1 cellular context compared by ENCODE assay signal in the genomic region with DNA sequence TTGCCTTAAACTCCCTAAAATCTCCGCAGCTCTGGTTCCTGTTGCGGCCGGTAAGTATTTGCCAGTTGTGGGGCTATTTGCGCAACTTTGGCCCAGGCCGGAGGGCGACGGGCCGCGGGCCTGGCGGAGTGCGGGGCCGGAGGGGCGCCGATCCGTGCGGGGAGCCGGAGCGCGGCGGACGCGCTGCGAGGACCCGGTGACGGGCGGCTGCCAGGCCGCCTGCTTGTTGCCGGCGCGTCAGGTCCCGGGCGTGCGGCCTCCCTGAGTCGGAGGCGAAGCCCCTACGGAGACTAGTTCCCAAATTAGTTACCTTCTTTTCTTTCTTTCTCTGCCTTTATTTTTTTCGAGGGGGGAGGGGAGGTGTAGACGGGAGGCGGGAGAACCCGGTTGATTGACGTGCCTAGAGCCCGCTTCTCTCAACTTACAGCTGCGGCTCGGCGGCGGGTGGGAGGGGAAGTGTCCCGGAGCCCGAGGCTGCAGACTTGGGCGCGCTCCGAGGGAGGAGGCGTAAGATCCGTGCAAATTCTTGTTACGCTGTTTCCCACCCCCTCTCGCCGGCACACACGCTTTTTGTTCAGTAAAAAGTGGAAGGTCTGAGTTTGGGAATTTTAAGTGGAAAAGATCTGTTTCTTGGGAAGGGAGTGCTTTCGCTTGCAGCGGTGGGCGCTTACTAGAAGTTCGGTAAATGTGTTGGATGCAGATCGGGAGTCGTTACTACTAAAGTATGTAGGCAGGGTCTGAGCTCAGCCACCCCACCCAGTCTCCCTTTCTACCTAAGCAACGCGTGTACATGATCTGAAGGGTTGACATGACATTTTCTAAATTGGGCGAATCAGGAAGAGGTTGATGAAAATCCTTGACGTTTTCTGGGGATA.
A peak's percentile ranks its signal among the peaks of the same experiment; 100 is the strongest.
TF ChIP-seq lines count a peak whose summit lies in the region.

No MANE protein-coding gene starts in this region.

TF ChIP-seq in IMR-90, 13 proteins besides CTCF, POLR2A, EP300 and RAD21:
- TF ChIP-seq, protein P1, sequence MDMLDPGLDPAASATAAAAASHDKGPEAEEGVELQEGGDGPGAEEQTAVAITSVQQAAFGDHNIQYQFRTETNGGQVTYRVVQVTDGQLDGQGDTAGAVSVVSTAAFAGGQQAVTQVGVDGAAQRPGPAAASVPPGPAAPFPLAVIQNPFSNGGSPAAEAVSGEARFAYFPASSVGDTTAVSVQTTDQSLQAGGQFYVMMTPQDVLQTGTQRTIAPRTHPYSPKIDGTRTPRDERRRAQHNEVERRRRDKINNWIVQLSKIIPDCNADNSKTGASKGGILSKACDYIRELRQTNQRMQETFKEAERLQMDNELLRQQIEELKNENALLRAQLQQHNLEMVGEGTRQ (IDR thresholded peaks at IDR 0.05; ENCODE audit: low read depth, low read length) = no peak
- TF ChIP-seq CHD1 (IDR thresholded peaks at IDR 0.05; ENCODE audit: low read depth, low read length) (no peak), RFX5 (IDR thresholded peaks at IDR 0.05; ENCODE audit: low read depth, low read length) (no peak), MAFK (IDR thresholded peaks at IDR 0.05; ENCODE audit: low read depth, low read length) (no peak), SMC3 (IDR thresholded peaks at IDR 0.05; ENCODE audit: low read depth, low read length) (no peak), RCOR1 (IDR thresholded peaks at IDR 0.05; ENCODE audit: insufficient replicate concordance, low read length) (no peak), MAZ (IDR thresholded peaks at IDR 0.05; ENCODE audit: borderline replicate concordance, low read depth, low read length) (peak; percentile 55; the same call in 1 of the 2 replicates), FOS (IDR thresholded peaks at IDR 0.05; ENCODE audit: low read depth, low read length) (no peak), CEBPB (IDR thresholded peaks at IDR 0.05; ENCODE audit: low read depth, low read length) (peak; percentile 47; the same call in 1 of the 2 replicates), NFE2L2 (IDR thresholded peaks at IDR 0.05; ENCODE audit: low read depth, low read length) (no peak), BHLHE40 (IDR thresholded peaks at IDR 0.05; ENCODE audit: low read depth, low read length) (no peak), MXI1 (IDR thresholded peaks at IDR 0.05; ENCODE audit: borderline replicate concordance, low read depth, low read length) (no peak; the same call in 1 of the 2 replicates)
- TF ChIP-seq, protein P2, sequence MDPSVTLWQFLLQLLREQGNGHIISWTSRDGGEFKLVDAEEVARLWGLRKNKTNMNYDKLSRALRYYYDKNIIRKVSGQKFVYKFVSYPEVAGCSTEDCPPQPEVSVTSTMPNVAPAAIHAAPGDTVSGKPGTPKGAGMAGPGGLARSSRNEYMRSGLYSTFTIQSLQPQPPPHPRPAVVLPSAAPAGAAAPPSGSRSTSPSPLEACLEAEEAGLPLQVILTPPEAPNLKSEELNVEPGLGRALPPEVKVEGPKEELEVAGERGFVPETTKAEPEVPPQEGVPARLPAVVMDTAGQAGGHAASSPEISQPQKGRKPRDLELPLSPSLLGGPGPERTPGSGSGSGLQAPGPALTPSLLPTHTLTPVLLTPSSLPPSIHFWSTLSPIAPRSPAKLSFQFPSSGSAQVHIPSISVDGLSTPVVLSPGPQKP (IDR thresholded peaks at IDR 0.05; ENCODE audit: borderline replicate concordance, low read depth, low read length) = no peak
TF ChIP-seq in IMR-90: peak in this region for 2.
